Comparison of ENCODE assay signal across 21 cellular contexts in the genomic region with DNA sequence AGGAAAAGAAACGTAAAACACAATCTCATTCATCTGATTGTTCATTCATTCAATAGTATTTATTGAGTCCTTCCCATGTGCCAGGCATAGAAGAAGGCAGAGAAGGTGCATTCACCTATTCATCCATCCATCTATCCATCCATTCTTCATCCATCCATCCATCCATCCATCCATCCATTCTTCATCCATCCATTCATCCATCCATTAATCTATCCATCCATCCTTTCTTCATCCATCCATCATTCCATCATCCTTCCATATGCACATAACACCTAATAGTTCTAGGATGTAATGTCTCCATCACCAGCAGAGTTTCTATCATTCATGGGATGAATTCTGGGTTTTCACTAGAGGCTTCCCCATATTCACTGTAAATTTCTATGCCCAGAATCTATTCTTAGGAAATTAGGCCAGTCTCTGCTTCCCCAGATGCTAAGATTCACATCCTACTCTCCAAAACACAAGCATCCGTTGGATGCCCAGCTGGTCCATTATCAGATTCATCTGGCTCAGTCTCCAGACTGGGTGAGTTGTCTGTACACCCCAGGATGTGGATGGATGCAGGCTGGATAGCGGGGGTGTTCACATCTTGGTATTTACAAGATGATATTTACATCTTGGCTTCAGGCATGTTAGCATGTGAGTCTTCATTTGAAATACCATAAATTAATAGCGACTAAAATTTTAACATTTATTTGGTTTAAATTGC.
A peak's percentile ranks its signal among the peaks of the same experiment; 100 is the strongest.
DNase-seq lines count a peak whose midpoint lies in the region; FAIRE-seq and TF ChIP-seq lines count a peak whose summit lies in the region.
"Had no signal": no experiment of that assay in that cellular context is flagged by ENCODE, and none has a peak within 500 bp of the region (broad histone marks: within the 10 kb centered on the region; RNA-seq: fewer than 3 reads in every experiment).

No MANE protein-coding gene starts in this region.

- peaks cover 39% of the 10 kb centered on the region for H3K27me3 Mint-ChIP-seq in neural progenitor cell (ENCODE audit: insufficient read depth, low read depth)

- H3K27ac Mint-ChIP-seq in neural progenitor cell, result no peak overlapping the region
- H3K27ac Mint-ChIP-seq: CD4-positive, alpha-beta memory T cell; GM23338; H9; HFFc6 had no signal

- no peak overlapping the region for H3K27ac ChIP-seq in neural progenitor cell
- H3K27ac ChIP-seq: A549 had no signal

- H3K79me2 ChIP-seq in neural progenitor cell (ENCODE audit: low read depth), result no peaks in the 10 kb centered on the region

- H3K4me3 Mint-ChIP-seq in neural progenitor cell, result peak overlapping the region; percentile 20
- H3K4me3 Mint-ChIP-seq: CD4-positive, alpha-beta memory T cell; GM23338; H9; HFFc6 had no signal

- no peak overlapping the region for H3K9ac ChIP-seq in neural progenitor cell

- no peaks in the 10 kb centered on the region for H3K36me3 Mint-ChIP-seq in neural progenitor cell
- H3K36me3 Mint-ChIP-seq: CD4-positive, alpha-beta memory T cell had no signal

- H3K9me3 Mint-ChIP-seq in neural progenitor cell, result peaks cover 7% of the 10 kb centered on the region
- H3K9me3 Mint-ChIP-seq: CD4-positive, alpha-beta memory T cell; H9; HFFc6 had no signal

- H3F3A ChIP-seq in neural progenitor cell (ENCODE audit: low read depth), result no peaks in the 10 kb centered on the region

- peaks cover 19% of the 10 kb centered on the region for H3K4me1 Mint-ChIP-seq in neural progenitor cell
- H3K4me1 Mint-ChIP-seq: CD4-positive, alpha-beta memory T cell; GM23338 had no signal

- no peaks in the 10 kb centered on the region for H3K9me3 ChIP-seq in neural progenitor cell (ENCODE audit: low read depth)

- H3K36me3 ChIP-seq in neural progenitor cell, result no peaks in the 10 kb centered on the region

- FAIRE-seq in HTR-8/SVneo (lab: Jason Lieb, UNC), result peak; percentile 63
- FAIRE-seq: A549, GM12878, GM19239 had no signal

- DNase-seq in NCI-H2171 treated with DMSO at 0.1 percent for 48 hours (lab: John Stamatoyannopoulos, UW) (peak; percentile 42), NCI-H2171 (lab: John Stamatoyannopoulos, UW) (no peak), HTR-8/SVneo (ENCODE audit: insufficient read length, low spot score) (no peak), neural progenitor cell (ENCODE audit: low spot score) (no peak), AG08396 (ENCODE audit: low spot score) (no peak)
- DNase-seq in stimulated activated CD4-positive, alpha-beta T cell treated with anti-CD3 and anti-CD28 coated beads, Interleukin-12 subunit alpha, Interleukin-12 subunit beta, amount 100 ng/mL, for 4 hours, result no peak
- DNase-seq: 8988T; ACHN; C1 segment of cervical spinal cord; Calu3; CD4-positive, alpha-beta memory T cell; COR-L47; DMS79; EL; GDM1; H9; HFFc6 had no signal

- no peaks in the 10 kb centered on the region for H3K27me3 ChIP-seq in neural progenitor cell

- no peak for TF ChIP-seq CTCF in neural progenitor cell (IDR thresholded peaks at IDR 0.05)

- no peak overlapping the region for H3K4me3 ChIP-seq in neural progenitor cell
- H3K4me3 ChIP-seq: A549, GM12878, GM23338 had no signal

- H4K20me1 ChIP-seq in neural progenitor cell (ENCODE audit: low read depth), result no peaks in the 10 kb centered on the region

- H3K4me1 ChIP-seq in neural progenitor cell, result peaks cover 4% of the 10 kb centered on the region

- H2AFZ ChIP-seq in neural progenitor cell (replicated peaks), result no peak overlapping the region
- H2AFZ ChIP-seq: GM23338 had no signal

- no peak overlapping the region for H3K4me2 ChIP-seq in neural progenitor cell
- H3K4me2 ChIP-seq: A549, GM23338 had no signal
